ENCODE assay signal across 25 cellular contexts in the genomic region with DNA sequence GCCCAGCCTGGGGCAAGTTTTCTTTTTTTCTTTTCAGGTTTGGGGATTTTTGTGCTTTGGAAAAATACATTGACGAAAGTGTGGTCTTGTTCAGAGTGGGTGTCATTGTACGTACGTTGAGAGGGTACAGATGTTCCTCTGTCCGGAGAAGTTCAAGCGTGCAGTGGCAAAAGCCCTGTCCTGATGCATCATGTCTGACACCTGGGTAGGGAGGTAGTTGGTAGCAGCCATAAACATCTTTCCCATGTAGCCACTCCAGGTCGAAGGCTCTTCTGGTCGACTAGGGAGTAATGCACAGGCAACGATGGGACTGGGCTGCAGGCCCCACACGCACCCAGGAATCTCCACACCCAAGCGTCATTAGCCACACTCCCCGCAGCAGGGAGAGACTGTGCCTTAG.
"Had no signal": no experiment of that assay in that cellular context is flagged by ENCODE, and none has a peak within 500 bp of the region (broad histone marks: within the 10 kb centered on the region; RNA-seq: fewer than 3 reads in every experiment).

No MANE protein-coding gene starts in this region.

- H3K4me3 Mint-ChIP-seq: immature natural killer cell, mesothelial cell of epicardium had no signal

- DNase-seq: dermis blood vessel endothelial cell; dorsolateral prefrontal cortex; effector CD4-positive, alpha-beta T cell; effector memory CD4-positive, alpha-beta T cell; erythroblast; esophagus squamous epithelium; foreskin fibroblast; foreskin melanocyte; gastrocnemius medialis; glutamatergic neuron; heart left ventricle; hypothalamus; immature natural killer cell; islet precursor cell; kidney; left cardiac atrium; left lung; left ventricle myocardium superior; lower lobe of right lung; mesenchymal stem cell; mucosa of descending colon had no signal

- H3K79me2 ChIP-seq: hepatocyte had no signal

- H3K4me1 Mint-ChIP-seq: mesothelial cell of epicardium had no signal

- H3K27ac Mint-ChIP-seq: mesothelial cell of epicardium had no signal

- H3K9me3 Mint-ChIP-seq: immature natural killer cell, mesothelial cell of epicardium had no signal

- H3K4me2 ChIP-seq: hepatocyte had no signal

- H3K27ac ChIP-seq: coronary artery, epithelial cell of prostate, esophagus squamous epithelium, hepatocyte, left lung, lower lobe of right lung had no signal

- H3K9me3 ChIP-seq: esophagus squamous epithelium, gastrocnemius medialis, heart left ventricle, left lung, lower lobe of right lung, mucosa of descending colon had no signal

- H3K27me3 ChIP-seq: dorsolateral prefrontal cortex, esophagus squamous epithelium, gastrocnemius medialis, heart left ventricle, hepatocyte, left lung had no signal

- H3K4me1 ChIP-seq: esophagus squamous epithelium, left lung, lower lobe of right lung had no signal

- H2AFZ ChIP-seq: hepatocyte had no signal
